ENCODE assay signal across 11 cellular contexts in the genomic region with DNA sequence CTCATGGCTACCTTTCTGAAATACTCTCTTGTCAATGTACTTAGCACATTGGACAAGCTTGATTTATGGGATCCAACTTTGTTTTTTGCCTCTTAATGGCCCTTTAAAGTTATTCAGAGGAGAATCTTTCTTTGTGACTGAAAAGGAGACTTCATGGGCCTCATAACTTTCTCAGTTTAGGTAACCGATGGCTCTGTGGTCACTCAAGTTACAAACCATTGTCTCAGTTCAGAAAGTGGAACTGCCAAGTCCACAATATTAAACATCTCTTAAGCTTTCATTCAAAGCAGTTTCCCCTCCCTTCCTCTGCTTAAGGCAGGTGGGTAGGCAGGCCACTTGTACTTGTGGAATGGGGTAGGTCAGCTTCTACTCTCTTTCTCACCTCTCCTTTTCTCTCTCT. TPM values are rescaled to one million over a fixed set of nuclear protein-coding genes. Genes with fewer than 3 reads are reported as not detected.
DNase-seq lines count a peak whose midpoint lies in the region; ATAC-seq lines count a peak whose summit lies in the region.
"Had no signal": no experiment of that assay in that cellular context is flagged by ENCODE, and none has a peak within 500 bp of the region (broad histone marks: within the 10 kb centered on the region; RNA-seq: fewer than 3 reads in every experiment).

No MANE protein-coding gene starts in this region.

- DNase-seq in renal cortical epithelial cell (ENCODE audit: low read depth) (peak; percentile 17), NCI-H1048 (lab: John Stamatoyannopoulos, UW) (no peak), G401 (ENCODE audit: low spot score) (no peak), NCI-H2107 (lab: John Stamatoyannopoulos, UW) (no peak)
- DNase-seq: aorta; effector CD4-positive, alpha-beta T cell; left ventricle myocardium inferior; uterus had no signal

- in situ Hi-C loops in G401 (cut with HindIII; ENCODE audit: low sequenced_read_pairs) = no loop called here

- peak; percentile 92 for ATAC-seq in GM19023 (IDR thresholded peaks at IDR 0.05; ENCODE audit: unreplicated experiment)
- peak; percentile 94 for ATAC-seq in GM21717 (IDR thresholded peaks at IDR 0.05; ENCODE audit: unreplicated experiment)
- peak; percentile 88 for ATAC-seq in HG03097 (IDR thresholded peaks at IDR 0.05; ENCODE audit: low FRiP score, unreplicated experiment)

RNA-seq across cellular contexts. Expression of gene ARL14EP, which starts 12.3 kb away (rescaled TPM):
- total RNA-seq in renal cortical epithelial cell = 24.3 and 43.2 TPM in 2 replicates
- total RNA-seq in G401 (2014; rRNA removed; shearing (Covaris generic)) = 10.3 and 15.6 TPM in 2 replicates
